In the genomic region with DNA sequence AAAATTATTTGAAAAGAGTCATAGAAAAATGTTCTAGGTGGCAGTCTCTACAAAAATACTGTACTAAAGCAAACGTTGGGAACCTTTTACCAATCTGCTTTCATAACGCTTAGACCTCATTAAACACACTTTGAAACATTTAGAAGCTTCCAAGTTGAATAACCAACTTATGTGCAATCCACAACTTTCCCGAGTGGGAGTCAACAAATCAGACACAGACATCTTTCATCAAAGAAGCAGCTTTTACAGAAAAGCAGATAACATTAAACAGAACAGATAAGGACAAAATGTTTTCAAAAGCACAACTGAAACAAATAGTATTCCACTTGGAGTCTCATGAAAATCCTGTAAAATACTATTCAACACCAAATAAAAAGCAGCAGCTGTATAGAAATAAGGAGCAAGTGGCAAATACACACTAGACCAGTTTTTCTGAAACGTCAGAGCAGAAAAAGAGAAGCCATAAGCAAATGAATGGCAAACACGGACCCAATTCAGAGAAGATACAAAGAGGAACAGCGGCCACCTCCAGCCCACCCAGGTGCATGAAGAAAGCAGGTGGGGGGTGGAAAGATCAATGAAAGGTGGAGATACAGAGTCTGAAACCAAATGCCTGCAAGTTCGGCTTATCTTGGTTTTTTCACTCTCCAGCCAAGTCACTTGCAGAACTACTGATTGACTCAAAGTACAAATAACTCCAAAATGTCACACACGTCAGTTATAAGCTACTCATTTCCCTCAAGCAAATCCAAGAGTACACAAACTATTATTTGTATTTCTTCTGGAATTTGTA, we compare ENCODE assay signal across 22 cellular contexts. TPM values are rescaled to one million over a fixed set of nuclear protein-coding genes. Genes with fewer than 3 reads are reported as not detected.
A peak's percentile ranks its signal among the peaks of the same experiment; 100 is the strongest.
DNase-seq lines count a peak whose midpoint lies in the region; ATAC-seq, FAIRE-seq and TF ChIP-seq lines count a peak whose summit lies in the region.
"Had no signal": no experiment of that assay in that cellular context is flagged by ENCODE, and none has a peak within 500 bp of the region (broad histone marks: within the 10 kb centered on the region; RNA-seq: fewer than 3 reads in every experiment).

No MANE protein-coding gene starts in this region.

- H3K27ac ChIP-seq in Karpas-422 (ENCODE audit: low read length), result peak overlapping the region; percentile 45
- no peak overlapping the region for H3K27ac ChIP-seq in K562 (ENCODE audit: extremely low read depth, low read depth, low read length)
- peak overlapping the region; percentile 1 for H3K27ac ChIP-seq in smooth muscle cell (ENCODE audit: low read depth)
- H3K27ac ChIP-seq: gastroesophageal sphincter, sigmoid colon, tibial nerve had no signal

- intact Hi-C loops in K562 (cut with micrococcal nuclease), result no loop called here
- intact Hi-C loops in head of caudate nucleus (cut with DNase I), result no loop called here

- WGBS in K562 (ENCODE audit: insufficient coverage, low coverage, missing lambda C conversion rate), result 10% methylated on average over 8 of the region's 8 CpGs
- WGBS in smooth muscle cell (ENCODE audit: low lambda C conversion rate), result 42% methylated on average over 8 of the region's 8 CpGs

- H3K4me3 ChIP-seq in Karpas-422 (ENCODE audit: low read length), result peak overlapping the region; percentile 14; the same call in 1 of the 2 replicates
- H3K4me3 ChIP-seq in K562, result no peak overlapping the region
- H3K4me3 ChIP-seq in smooth muscle cell, result no peak overlapping the region
- H3K4me3 ChIP-seq: gastroesophageal sphincter, sigmoid colon, tibial nerve had no signal

- H3K9me2 ChIP-seq in Karpas-422 (replicated peaks; ENCODE audit: insufficient read depth, low read length), result no peaks in the 10 kb centered on the region

- DNase-seq in Karpas-422, result no peak
- DNase-seq in K562 (ENCODE audit: extremely low read depth in 1 of 4, low spot score in 3 of 4), result no peak
- peak; percentile 46 for DNase-seq in iPS-NIHi7 (ENCODE audit: extremely low spot score)
- no peak for DNase-seq in smooth muscle cell (lab: John Stamatoyannopoulos, UW; ENCODE audit: unreplicated experiment)
- DNase-seq in head of caudate nucleus, result no peak
- no peak for DNase-seq in DMS53 (lab: John Stamatoyannopoulos, UW)
- no peak for DNase-seq in ACHN
- DNase-seq: activated CD4-positive, CD25-positive, alpha-beta regulatory T cell treated with anti-CD3 and anti-CD28 coated beads, Interleukin-2, amount 50 U/mL, for 72 hours; activated naive CD8-positive, alpha-beta T cell treated with anti-CD3 and anti-CD28 coated beads, Interleukin-2, amount 10 ng/mL, durations not matched to agents 7 days and 5 days; dermis blood vessel endothelial cell; IMR-90; MM.1S; NCI-H1694 treated with DMSO at 0.1 percent for 48 hours; NCI-H2227 treated with DMSO at 0.1 percent for 48 hours; nucleus accumbens; sigmoid colon; stimulated activated naive CD4-positive, alpha-beta T cell treated with Interleukin-2 at 50 U/mL for 16 hours; T-helper 9 cell had no signal

- no peak for TF ChIP-seq POLR2A in K562 (conservative IDR thresholded peaks at IDR 0.05)

- POLR2A ChIA-PET in K562 (lab: Yijun Ruan, JAX), result interaction anchor here (1.4 to 2.1 kb wide), 6 partner anchors 9 to 20 kb away, joined by 3 to 6 read pairs (median 4); a partner anchor contains a TSS

- H3K36me3 ChIP-seq in Karpas-422 (ENCODE audit: insufficient read depth, low read length), result peaks cover 14% of the 10 kb centered on the region; the same call in 1 of the 2 replicates
- H3K36me3 ChIP-seq in K562 (ENCODE audit: control insufficient read depth, insufficient read depth, low read length), result peaks cover 16% of the 10 kb centered on the region; the same call in 2 of the 3 replicates
- H3K36me3 ChIP-seq in smooth muscle cell (ENCODE audit: low read depth), result peaks cover 15% of the 10 kb centered on the region

- no peaks in the 10 kb centered on the region for H4K20me1 ChIP-seq in Karpas-422 (ENCODE audit: insufficient read depth, low read depth, low read length)
- H4K20me1 ChIP-seq in K562 (replicated peaks; ENCODE audit: control insufficient read depth, insufficient read depth, low read length), result no peaks in the 10 kb centered on the region
- H4K20me1 ChIP-seq in smooth muscle cell (ENCODE audit: low read depth), result peaks cover 81% of the 10 kb centered on the region

- H3K79me2 ChIP-seq in Karpas-422 (ENCODE audit: low read length), result peaks cover 12% of the 10 kb centered on the region
- no peaks in the 10 kb centered on the region for H3K79me2 ChIP-seq in K562 (ENCODE audit: control insufficient read depth, insufficient read depth, low read length)
- H3K79me2 ChIP-seq in smooth muscle cell (ENCODE audit: low read depth), result peaks cover 64% of the 10 kb centered on the region

- ATAC-seq in K562, result peak; percentile 57
- ATAC-seq: gastroesophageal sphincter, SK-N-SH treated with all-trans-retinoic acid at 6 μM for 48 hours had no signal

- H2AFZ ChIP-seq in Karpas-422 (ENCODE audit: low read length) (peak overlapping the region; percentile 67), K562 (ENCODE audit: low read depth, low read length) (no peak overlapping the region), smooth muscle cell (ENCODE audit: low read depth) (no peak overlapping the region)

- peak; percentile 55 for FAIRE-seq in K562 (lab: Jason Lieb, UNC)
- FAIRE-seq: RCC 7860 had no signal

- no peak for TF ChIP-seq CTCF in K562 (IDR thresholded peaks at IDR 0.05 in 2 of 3, conservative IDR thresholded peaks at IDR 0.05 in 1 of 3; ENCODE audit: insufficient read depth in 2 of 3, low read depth in 1 of 3, low read length in 3 of 3)
- TF ChIP-seq CTCF in smooth muscle cell (IDR thresholded peaks at IDR 0.05; ENCODE audit: borderline replicate concordance, insufficient read depth, poor library complexity, severe bottlenecking), result no peak

- no TSS peak for BruUV-seq in K562 (replicated peaks; lab: Mats Ljungman, UMichigan)

- no peaks in the 10 kb centered on the region for H3F3A ChIP-seq in smooth muscle cell (ENCODE audit: low read depth)

- H3K4me1 ChIP-seq in Karpas-422 (ENCODE audit: low read length) (peaks cover 15% of the 10 kb centered on the region), K562 (replicated peaks in 1 of 2; ENCODE audit: control insufficient read depth in 2 of 2, insufficient read depth in 2 of 2, low read length in 2 of 2) (peaks cover 3 to 14% of the 10 kb centered on the region in 2 experiments; a peak in 4 of 5 replicates), smooth muscle cell (ENCODE audit: low read depth) (peaks cover 4% of the 10 kb centered on the region)
- H3K4me1 ChIP-seq: gastroesophageal sphincter, sigmoid colon had no signal

- no peak for TF ChIP-seq RAD21 in K562 (CRISPR knock-in tag; conservative IDR thresholded peaks at IDR 0.05 in 1 of 2, IDR thresholded peaks at IDR 0.05 in 1 of 2)

- H3K9me1 ChIP-seq in K562 (ENCODE audit: control insufficient read depth, insufficient read depth, low read length), result no peaks in the 10 kb centered on the region

- no peaks in the 10 kb centered on the region for H3K9me3 ChIP-seq in Karpas-422 (ENCODE audit: low read length)
- H3K9me3 ChIP-seq in K562 (replicated peaks; ENCODE audit: control insufficient read depth, insufficient read depth, low read depth, low read length), result no peaks in the 10 kb centered on the region
- no peaks in the 10 kb centered on the region for H3K9me3 ChIP-seq in smooth muscle cell (replicated peaks; ENCODE audit: low read depth)
- H3K9me3 ChIP-seq: gastroesophageal sphincter, sigmoid colon, tibial nerve had no signal

- in situ Hi-C loops in K562 (cut with MboI) (no loop called here), ACHN (cut with HindIII; ENCODE audit: low pct_ligation_motif_present, low pct_unique_long_range_greater_than_20kb, low sequenced_read_pairs) (no loop called here)

- H3K9ac ChIP-seq in Karpas-422 (ENCODE audit: low read length) (0 out of 2 replicates have a peak overlapping the region, but pooled peaks have one; percentile 11), K562 (ENCODE audit: insufficient read depth in 1 of 2, low read depth in 2 of 2, low read length in 2 of 2) (no peak overlapping the region), smooth muscle cell (ENCODE audit: low read depth) (no peak overlapping the region)

- H3K4me2 ChIP-seq in Karpas-422 (ENCODE audit: low read depth, low read length, poor library complexity, severe bottlenecking), result peak overlapping the region; percentile 50
- no peak overlapping the region for H3K4me2 ChIP-seq in K562 (ENCODE audit: insufficient read depth, low read length)
- H3K4me2 ChIP-seq in smooth muscle cell, result no peak overlapping the region

- no peak for TF ChIP-seq EP300 in K562 (IDR thresholded peaks at IDR 0.05; ENCODE audit: low read length)

- CTCF ChIA-PET in K562 (lab: Yijun Ruan, JAX; ENCODE audit: low intra/inter-chr PET ratio), result no interaction called here

- H3K27me3 ChIP-seq in Karpas-422 (ENCODE audit: low read length), result no peaks in the 10 kb centered on the region
- H3K27me3 ChIP-seq in K562 (ENCODE audit: control insufficient read depth in 2 of 2, insufficient read depth in 2 of 2, low read length in 2 of 2), result no peaks in the 10 kb centered on the region
- H3K27me3 ChIP-seq in smooth muscle cell (ENCODE audit: low read depth), result no peaks in the 10 kb centered on the region
- H3K27me3 ChIP-seq: gastroesophageal sphincter, sigmoid colon, tibial nerve had no signal

RNA-seq across cellular contexts. Expression of a gene that starts 18.4 kb away (rescaled TPM):
- 13.5 and 37.0 TPM in 2 replicates for total RNA-seq in Karpas-422 (2014; rRNA removed; shearing (Covaris generic); ENCODE audit: low replicate concordance)
- 56.4 and 138 TPM in 2 replicates for total RNA-seq in K562 (2011; cell fraction: chromatin; rRNA removed; ENCODE audit: low replicate concordance)
- total RNA-seq in K562 (2011; cell fraction: nucleolus; rRNA removed), result 62.1 and 85.9 TPM in 2 replicates
- 55.3 and 58.6 TPM in 2 replicates for total RNA-seq in K562 (2011; cell fraction: nucleoplasm; rRNA removed)
- total RNA-seq in K562 (2014; rRNA removed), result 14.5 and 14.8 TPM in 2 replicates
- 5.2 and 5.4 TPM in 2 replicates for total RNA-seq in K562 (2014; rRNA removed; fragmentation: Illumina TruSeq; extraction: Trizol)
- total RNA-seq in K562 (2015; rRNA removed; fragmentation: Illumina TruSeq; extraction: Trizol), result 7.5 and 7.7 TPM in 2 replicates
- 10.6 and 14.7 TPM in 2 replicates for total RNA-seq in K562 (2021)
- polyA plus RNA-seq in K562 (2011; rRNA removed), result 10.2 and 11.1 TPM in 2 replicates
- polyA plus RNA-seq in K562 (2011; cell fraction: cytosol; rRNA removed), result 5.8 and 10.5 TPM in 2 replicates
- polyA plus RNA-seq in K562 (2011; cell fraction: nucleus; rRNA removed), result 54.5 and 90.0 TPM in 2 replicates
- polyA plus RNA-seq in K562 (2012), result 9.0 and 13.6 TPM in 2 replicates
- polyA plus RNA-seq in K562 (2014; fragmentation: Illumina TruSeq; extraction: Trizol), result 5.3 and 5.6 TPM in 2 replicates
- polyA plus RNA-seq in K562 (2014; fragmentation: Nextera tagmentation; extraction: Ambion mirVana), result under 1 TPM; 0.46 to 0.55 TPM
- polyA plus RNA-seq in K562 (2014; rRNA removed), result 11.9 and 14.9 TPM in 2 replicates
- 13.1 and 15.0 TPM in 2 replicates for polyA minus RNA-seq in K562 (2011; rRNA and poly(A)+ RNA removed)
- 6.8 and 10.3 TPM in 2 replicates for polyA minus RNA-seq in K562 (2011; cell fraction: cytosol; rRNA and poly(A)+ RNA removed)
- polyA minus RNA-seq in K562 (2011; cell fraction: nucleus; rRNA and poly(A)+ RNA removed), result 27.5 and 29.6 TPM in 2 replicates
- total RNA-seq in smooth muscle cell, result 8.4 and 21.8 TPM in 2 replicates
- 4.6 and 8.2 TPM in 2 replicates for polyA plus RNA-seq in smooth muscle cell

RNA-seq across cellular contexts. Expression of a gene that starts 19.7 kb away (rescaled TPM):
- total RNA-seq in Karpas-422 (2014; rRNA removed; shearing (Covaris generic); ENCODE audit: low replicate concordance), result 18.2 and 22.5 TPM in 2 replicates
- total RNA-seq in K562 (2011; cell fraction: chromatin; rRNA removed; ENCODE audit: low replicate concordance), result 83.3 and 88.8 TPM in 2 replicates
- 53.9 and 55.9 TPM in 2 replicates for total RNA-seq in K562 (2011; cell fraction: nucleolus; rRNA removed)
- 61.1 and 71.0 TPM in 2 replicates for total RNA-seq in K562 (2011; cell fraction: nucleoplasm; rRNA removed)
- 9.0 and 14.4 TPM in 2 replicates for total RNA-seq in K562 (2014; rRNA removed)
- 16.5 and 17.9 TPM in 2 replicates for total RNA-seq in K562 (2014; rRNA removed; fragmentation: Illumina TruSeq; extraction: Trizol)
- total RNA-seq in K562 (2015; rRNA removed; fragmentation: Illumina TruSeq; extraction: Trizol), result 16.2 and 18.3 TPM in 2 replicates
- total RNA-seq in K562 (2021), result 23.7 and 24.1 TPM in 2 replicates
- polyA plus RNA-seq in K562 (2011; rRNA removed), result 20.6 and 25.6 TPM in 2 replicates
- 15.4 and 19.4 TPM in 2 replicates for polyA plus RNA-seq in K562 (2011; cell fraction: cytosol; rRNA removed)
- polyA plus RNA-seq in K562 (2011; cell fraction: nucleus; rRNA removed), result 22.3 and 26.0 TPM in 2 replicates
- 12.9 and 17.2 TPM in 2 replicates for polyA plus RNA-seq in K562 (2012)
- 13.3 and 14.5 TPM in 2 replicates for polyA plus RNA-seq in K562 (2014; fragmentation: Illumina TruSeq; extraction: Trizol)
- polyA plus RNA-seq in K562 (2014; fragmentation: Nextera tagmentation; extraction: Ambion mirVana), result 1 to 10 TPM; 8.6 to 9.5 TPM
- polyA plus RNA-seq in K562 (2014; rRNA removed), result 7.8 and 8.3 TPM in 2 replicates
- 80.6 and 97.7 TPM in 2 replicates for polyA minus RNA-seq in K562 (2011; rRNA and poly(A)+ RNA removed)
- polyA minus RNA-seq in K562 (2011; cell fraction: cytosol; rRNA and poly(A)+ RNA removed), result 52.9 and 57.5 TPM in 2 replicates
- 17.2 and 43.8 TPM in 2 replicates for polyA minus RNA-seq in K562 (2011; cell fraction: nucleus; rRNA and poly(A)+ RNA removed)
- 35.3 and 46.7 TPM in 2 replicates for total RNA-seq in smooth muscle cell
- polyA plus RNA-seq in smooth muscle cell, result 25.9 and 30.2 TPM in 2 replicates

RNA-seq across cellular contexts. Expression of a gene that starts 19.8 kb away (rescaled TPM):
- 5.7 and 23.0 TPM in 2 replicates for total RNA-seq in Karpas-422 (2014; rRNA removed; shearing (Covaris generic); ENCODE audit: low replicate concordance)
- 8.4 and 19.9 TPM in 2 replicates for total RNA-seq in K562 (2011; cell fraction: chromatin; rRNA removed; ENCODE audit: low replicate concordance)
- total RNA-seq in K562 (2011; cell fraction: nucleolus; rRNA removed), result 2.0 and 4.2 TPM in 2 replicates
- total RNA-seq in K562 (2011; cell fraction: nucleoplasm; rRNA removed), result 2.9 and 3.3 TPM in 2 replicates
- 21.7 and 22.9 TPM in 2 replicates for total RNA-seq in K562 (2014; rRNA removed)
- 3.3 and 4.5 TPM in 2 replicates for total RNA-seq in K562 (2014; rRNA removed; fragmentation: Illumina TruSeq; extraction: Trizol)
- total RNA-seq in K562 (2015; rRNA removed; fragmentation: Illumina TruSeq; extraction: Trizol), result 11.9 and 12.2 TPM in 2 replicates
- total RNA-seq in K562 (2021), result 14.2 and 14.6 TPM in 2 replicates
- polyA plus RNA-seq in K562 (2011; rRNA removed), result 10.1 and 13.0 TPM in 2 replicates
- 16.6 and 20.7 TPM in 2 replicates for polyA plus RNA-seq in K562 (2011; cell fraction: cytosol; rRNA removed)
- 29.4 and 38.1 TPM in 2 replicates for polyA plus RNA-seq in K562 (2011; cell fraction: nucleus; rRNA removed)
- polyA plus RNA-seq in K562 (2012), result 13.0 and 23.5 TPM in 2 replicates
- 8.8 and 16.2 TPM in 2 replicates for polyA plus RNA-seq in K562 (2014; fragmentation: Illumina TruSeq; extraction: Trizol)
- 1 to 10 TPM; 1.3 to 3.3 TPM for polyA plus RNA-seq in K562 (2014; fragmentation: Nextera tagmentation; extraction: Ambion mirVana)
- 20.4 and 25.7 TPM in 2 replicates for polyA plus RNA-seq in K562 (2014; rRNA removed)
- polyA minus RNA-seq in K562 (2011; rRNA and poly(A)+ RNA removed), result 4.4 and 9.0 TPM in 2 replicates
- 2.0 and 3.3 TPM in 2 replicates for polyA minus RNA-seq in K562 (2011; cell fraction: cytosol; rRNA and poly(A)+ RNA removed)
- 1.2 and 4.7 TPM in 2 replicates for polyA minus RNA-seq in K562 (2011; cell fraction: nucleus; rRNA and poly(A)+ RNA removed)
- 4.2 and 15.5 TPM in 2 replicates for total RNA-seq in smooth muscle cell
- 19.2 and 25.6 TPM in 2 replicates for polyA plus RNA-seq in smooth muscle cell

RNA-seq across cellular contexts. Expression of a gene that starts 41.4 kb away (rescaled TPM):
- 4.7 and 5.1 TPM in 2 replicates for total RNA-seq in Karpas-422 (2014; rRNA removed; shearing (Covaris generic); ENCODE audit: low replicate concordance)
- total RNA-seq in K562 (2011; cell fraction: chromatin; rRNA removed; ENCODE audit: low replicate concordance), result 7.8 and 22.7 TPM in 2 replicates
- total RNA-seq in K562 (2011; cell fraction: nucleolus; rRNA removed), result 15.4 and 17.0 TPM in 2 replicates
- total RNA-seq in K562 (2011; cell fraction: nucleoplasm; rRNA removed), result 9.2 and 9.4 TPM in 2 replicates
- total RNA-seq in K562 (2014; rRNA removed) (1.3 and 6.0 TPM in 2 replicates), K562 (2014; rRNA removed; fragmentation: Illumina TruSeq; extraction: Trizol) (1.1 and 2.8 TPM in 2 replicates), K562 (2015; rRNA removed; fragmentation: Illumina TruSeq; extraction: Trizol) (4.0 and 4.3 TPM in 2 replicates), K562 (2021) (5.0 and 5.4 TPM in 2 replicates), smooth muscle cell (1.0 and 1.2 TPM in 2 replicates)
- polyA plus RNA-seq in K562 (2011; rRNA removed) (5.7 and 8.0 TPM in 2 replicates), K562 (2014; fragmentation: Illumina TruSeq; extraction: Trizol) (4.7 TPM in 2 replicates), K562 (2014; fragmentation: Nextera tagmentation; extraction: Ambion mirVana) (under 1 TPM; 0.55 to 0.94 TPM), K562 (2014; rRNA removed) (8.2 and 10.6 TPM in 2 replicates), smooth muscle cell (3.9 and 10.2 TPM in 2 replicates)
- 5.5 and 7.2 TPM in 2 replicates for polyA plus RNA-seq in K562 (2011; cell fraction: cytosol; rRNA removed)
- polyA plus RNA-seq in K562 (2011; cell fraction: nucleus; rRNA removed), result 48.9 and 53.7 TPM in 2 replicates
- polyA plus RNA-seq in K562 (2012), result 4.8 and 9.3 TPM in 2 replicates
- 0.56 and 1.2 TPM in 2 replicates for polyA minus RNA-seq in K562 (2011; rRNA and poly(A)+ RNA removed)
- not detected in 2 replicates for polyA minus RNA-seq in K562 (2011; cell fraction: cytosol; rRNA and poly(A)+ RNA removed)
- polyA minus RNA-seq in K562 (2011; cell fraction: nucleus; rRNA and poly(A)+ RNA removed), result 1.5 and 3.7 TPM in 2 replicates

RNA-seq across cellular contexts. Expression of a gene that starts 54.6 kb away (rescaled TPM):
- 33.5 and 42.7 TPM in 2 replicates for total RNA-seq in Karpas-422 (2014; rRNA removed; shearing (Covaris generic); ENCODE audit: low replicate concordance)
- total RNA-seq in K562 (2011; cell fraction: chromatin; rRNA removed; ENCODE audit: low replicate concordance), result 88.0 and 309 TPM in 2 replicates
- total RNA-seq in K562 (2011; cell fraction: nucleolus; rRNA removed), result 283 and 294 TPM in 2 replicates
- 137 and 171 TPM in 2 replicates for total RNA-seq in K562 (2011; cell fraction: nucleoplasm; rRNA removed)
- 48.5 and 75.0 TPM in 2 replicates for total RNA-seq in K562 (2014; rRNA removed)
- total RNA-seq in K562 (2014; rRNA removed; fragmentation: Illumina TruSeq; extraction: Trizol), result 27.8 and 35.4 TPM in 2 replicates
- 72.6 and 73.6 TPM in 2 replicates for total RNA-seq in K562 (2015; rRNA removed; fragmentation: Illumina TruSeq; extraction: Trizol)
- 154 and 155 TPM in 2 replicates for total RNA-seq in K562 (2021)
- 43.6 and 104 TPM in 2 replicates for polyA plus RNA-seq in K562 (2011; rRNA removed)
- 59.5 and 89.1 TPM in 2 replicates for polyA plus RNA-seq in K562 (2011; cell fraction: cytosol; rRNA removed)
- polyA plus RNA-seq in K562 (2011; cell fraction: nucleus; rRNA removed), result 334 and 446 TPM in 2 replicates
- polyA plus RNA-seq in K562 (2012), result 66.7 and 93.4 TPM in 2 replicates
- 63.6 and 69.3 TPM in 2 replicates for polyA plus RNA-seq in K562 (2014; fragmentation: Illumina TruSeq; extraction: Trizol)
- polyA plus RNA-seq in K562 (2014; fragmentation: Nextera tagmentation; extraction: Ambion mirVana), result 10 to 100 TPM in 1 of 2 experiments, 1 to 10 TPM in 1; 4.5 to 13.6 TPM
- polyA plus RNA-seq in K562 (2014; rRNA removed), result 74.0 and 77.0 TPM in 2 replicates
- polyA minus RNA-seq in K562 (2011; rRNA and poly(A)+ RNA removed), result 14.0 and 20.7 TPM in 2 replicates
- 44.3 and 58.0 TPM in 2 replicates for polyA minus RNA-seq in K562 (2011; cell fraction: cytosol; rRNA and poly(A)+ RNA removed)
- 68.3 and 81.8 TPM in 2 replicates for polyA minus RNA-seq in K562 (2011; cell fraction: nucleus; rRNA and poly(A)+ RNA removed)
- total RNA-seq in smooth muscle cell, result 32.6 and 48.4 TPM in 2 replicates
- polyA plus RNA-seq in smooth muscle cell, result 90.5 and 107 TPM in 2 replicates
